ENCODE assay signal across 13 cellular contexts in the genomic region with DNA sequence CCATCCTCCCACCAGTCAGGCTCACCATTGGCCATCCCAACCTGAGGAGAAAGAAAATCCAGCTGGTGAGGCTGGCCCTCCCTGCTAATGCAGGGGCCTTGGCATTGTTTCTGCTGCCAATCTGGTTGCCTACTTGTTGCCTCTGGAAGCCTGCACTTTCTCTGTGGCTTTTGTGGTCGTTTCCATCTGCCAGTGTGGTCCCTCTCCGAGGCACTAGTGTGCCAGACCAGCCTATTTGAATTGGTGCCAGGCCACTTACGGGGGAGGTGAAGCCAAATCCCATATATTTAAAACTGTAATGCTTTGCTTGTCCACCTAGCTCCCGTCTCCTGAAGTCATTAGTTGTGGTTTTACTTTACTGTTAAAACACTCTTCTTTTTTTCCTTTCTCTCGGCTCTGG.
DNase-seq lines count a peak whose midpoint lies in the region; ATAC-seq, FAIRE-seq and TF ChIP-seq lines count a peak whose summit lies in the region.
"Had no signal": no experiment of that assay in that cellular context is flagged by ENCODE, and none has a peak within 500 bp of the region (broad histone marks: within the 10 kb centered on the region; RNA-seq: fewer than 3 reads in every experiment).

No MANE protein-coding gene starts in this region.

- no peak for FAIRE-seq in GM12891 (lab: Jason Lieb, UNC)

- H3K4me3 ChIP-seq in DND-41 (ENCODE audit: low read depth in 1 of 2, low read length in 2 of 2) = no peak overlapping the region
- H3K4me3 ChIP-seq in SK-N-SH (ENCODE audit: low read depth in 2 of 2, low read length in 1 of 2) = 0 out of 4 replicates have a peak overlapping the region, but pooled peaks of 1 of the 2 experiments have one; percentile 2
- no peak overlapping the region for H3K4me3 ChIP-seq in mesenchymal stem cell (ENCODE audit: insufficient read depth in 1 of 2, low read depth in 1 of 2, low read length in 2 of 2)
- H3K4me3 ChIP-seq: GM23248 had no signal

- H4K20me1 ChIP-seq in DND-41 (ENCODE audit: insufficient read depth, low read length) = no peaks in the 10 kb centered on the region
- no peaks in the 10 kb centered on the region for H4K20me1 ChIP-seq in SK-N-SH (ENCODE audit: insufficient read depth)

- H3K4ac ChIP-seq in mesenchymal stem cell (ENCODE audit: low read depth in 1 of 2, low read length in 2 of 2) = no peak overlapping the region

- H2AFZ ChIP-seq in DND-41 (ENCODE audit: low read depth, low read length) (no peak overlapping the region), SK-N-SH (ENCODE audit: low read depth) (no peak overlapping the region), mesenchymal stem cell (ENCODE audit: low read depth, low read length) (no peak overlapping the region)
- H2AFZ ChIP-seq: GM23248 had no signal

- ATAC-seq in DND-41 (ENCODE audit: insufficient read depth, low read depth) (peak; percentile 39; the same call in 1 of the 3 replicates), HG02973 (IDR thresholded peaks at IDR 0.05; ENCODE audit: unreplicated experiment) (no peak), HG02678 (IDR thresholded peaks at IDR 0.05; ENCODE audit: unreplicated experiment) (no peak)

- DNase-seq in DND-41 (peak; percentile 15), NCI-H128 (lab: John Stamatoyannopoulos, UW; ENCODE audit: unreplicated experiment) (peak; percentile 92), SK-N-SH (peak; percentile 13), mesenchymal stem cell (peak; percentile 17), GM12891 (ENCODE audit: insufficient read length, low spot score) (no peak)
- DNase-seq in activated T-cell treated with anti-CD3 and anti-CD28 coated beads, Interleukin-2, amount 50 U/mL, for 48 hours = no peak
- DNase-seq: activated CD4-positive, alpha-beta T cell treated with anti-CD3 and anti-CD28 coated beads for 4 hours; activated naive CD4-positive, alpha-beta T cell treated with Interleukin-2 at 50 U/mL for 16 hours; GM23248; NCI-H510A had no signal

- peaks cover 8% of the 10 kb centered on the region for H3F3A ChIP-seq in SK-N-SH (replicated peaks; ENCODE audit: insufficient read depth)

- peak overlapping the region; percentile 58 for H4K8ac ChIP-seq in mesenchymal stem cell (ENCODE audit: low read length)

- 12% methylated on average over 5 of the region's 5 CpGs for whole genome bisulfite sequencing in SK-N-SH (ENCODE audit: low lambda C conversion rate)
- WGBS in mesenchymal stem cell = 53% methylated on average over 2 of the region's 5 CpGs

- H3K27ac ChIP-seq in DND-41 (ENCODE audit: low read length) (no peak overlapping the region), SK-N-SH (ENCODE audit: low read depth in 2 of 2, low read length in 1 of 2) (peak overlapping the region; percentile 39 to 48; a peak in 2 of 4 replicates), mesenchymal stem cell (ENCODE audit: low read length, poor library complexity, severe bottlenecking) (no peak overlapping the region)
- H3K27ac ChIP-seq: C4-2B, GM23248 had no signal

- no peak for TF ChIP-seq RAD21 in SK-N-SH (IDR thresholded peaks at IDR 0.05; ENCODE audit: low read length)

- H3K4me1 ChIP-seq in DND-41 (ENCODE audit: insufficient read depth, low read length) (no peaks in the 10 kb centered on the region), SK-N-SH (ENCODE audit: control insufficient read depth in 1 of 2, insufficient read depth in 2 of 2, low read depth in 1 of 2, low read length in 1 of 2) (peaks cover 1 to 2% of the 10 kb centered on the region in 2 experiments; a peak in 3 of 4 replicates), mesenchymal stem cell (ENCODE audit: control insufficient read depth, insufficient read depth, low read depth, low read length) (peaks cover 3% of the 10 kb centered on the region)

- peak; percentile 57 to 98; a peak in 3 of 4 replicates for TF ChIP-seq EP300 in SK-N-SH (IDR thresholded peaks at IDR 0.05; ENCODE audit: borderline replicate concordance in 1 of 2, low read depth in 1 of 2, low read length in 1 of 2)

- H2BK120ac ChIP-seq in mesenchymal stem cell (ENCODE audit: low read depth, low read length) = no peak overlapping the region

- no peak overlapping the region for H2BK5ac ChIP-seq in mesenchymal stem cell (ENCODE audit: low read depth, low read length, poor library complexity, severe bottlenecking)

- TF ChIP-seq POLR2A in GM12891 (IDR thresholded peaks at IDR 0.05; ENCODE audit: low read depth, low read length) = no peak

- H3K18ac ChIP-seq in mesenchymal stem cell (ENCODE audit: low read depth in 1 of 2, low read length in 2 of 2) = peak overlapping the region in 1 of 2 experiments; percentile 4

- H3K4me2 ChIP-seq in DND-41 (ENCODE audit: insufficient read depth, low read length) (no peak overlapping the region), SK-N-SH (peak overlapping the region; percentile 20; the same call in 1 of the 2 replicates), mesenchymal stem cell (ENCODE audit: low read length, poor library complexity, severe bottlenecking) (no peak overlapping the region)

- H3K9me3 ChIP-seq in DND-41 (ENCODE audit: insufficient read depth, low read length, severe bottlenecking) (no peaks in the 10 kb centered on the region), SK-N-SH (no peaks in the 10 kb centered on the region), mesenchymal stem cell (ENCODE audit: control insufficient read depth, low read length) (no peaks in the 10 kb centered on the region)

- H3K9ac ChIP-seq in DND-41 (ENCODE audit: low read depth, low read length) = no peak overlapping the region
- no peak overlapping the region for H3K9ac ChIP-seq in SK-N-SH
- no peak overlapping the region for H3K9ac ChIP-seq in mesenchymal stem cell (ENCODE audit: low read length)
- H3K9ac ChIP-seq: GM23248 had no signal

- no peaks in the 10 kb centered on the region for H3K79me1 ChIP-seq in mesenchymal stem cell (replicated peaks; ENCODE audit: low read length, poor library complexity, severe bottlenecking)

- H3K36me3 ChIP-seq in DND-41 (ENCODE audit: insufficient read depth, low read length) (no peaks in the 10 kb centered on the region), SK-N-SH (replicated peaks in 1 of 2; ENCODE audit: control insufficient read depth in 1 of 2, insufficient read depth in 2 of 2, low read length in 1 of 2) (no peaks in the 10 kb centered on the region), mesenchymal stem cell (ENCODE audit: control insufficient read depth in 1 of 2, insufficient read depth in 2 of 2, low read depth in 1 of 2, low read length in 2 of 2) (no peaks in the 10 kb centered on the region)

- no peak overlapping the region for H2BK15ac ChIP-seq in mesenchymal stem cell (ENCODE audit: low read depth, poor library complexity, severe bottlenecking)

- H2BK12ac ChIP-seq in mesenchymal stem cell (ENCODE audit: low read length in 2 of 2) = peak overlapping the region in 1 of 2 experiments; percentile 83

- CTCF ChIA-PET in SK-N-SH (lab: Yijun Ruan, JAX) = no interaction called here

- H3K14ac ChIP-seq in mesenchymal stem cell (ENCODE audit: low read length in 2 of 2) = peak overlapping the region in 1 of 2 experiments; percentile 96

- no peak for TF ChIP-seq CTCF in DND-41 (IDR thresholded peaks at IDR 0.05; ENCODE audit: borderline replicate concordance, extremely low read depth, low read length, poor library complexity, severe bottlenecking)
- TF ChIP-seq CTCF in SK-N-SH (IDR thresholded peaks at IDR 0.05) = no peak

- no peak overlapping the region for H4K91ac ChIP-seq in mesenchymal stem cell (ENCODE audit: low read length)

- H3K27me3 ChIP-seq in DND-41 (ENCODE audit: insufficient read depth, low read length, poor library complexity) = peaks cover 6% of the 10 kb centered on the region
- no peaks in the 10 kb centered on the region for H3K27me3 ChIP-seq in SK-N-SH (ENCODE audit: insufficient read depth)
- H3K27me3 ChIP-seq in mesenchymal stem cell (ENCODE audit: control insufficient read depth in 1 of 2, insufficient read depth in 1 of 2, low read length in 2 of 2) = no peaks in the 10 kb centered on the region

- POLR2A ChIA-PET in SK-N-SH (lab: Yijun Ruan, JAX) = no interaction called here

- no peaks in the 10 kb centered on the region for H3K9me2 ChIP-seq in SK-N-SH

- no peaks in the 10 kb centered on the region for H3K79me2 ChIP-seq in DND-41 (ENCODE audit: insufficient read depth, low read length)
- no peaks in the 10 kb centered on the region for H3K79me2 ChIP-seq in SK-N-SH (ENCODE audit: insufficient read depth)

- no peak overlapping the region for H3K23ac ChIP-seq in mesenchymal stem cell (ENCODE audit: low read length in 2 of 2)

- H2AK5ac ChIP-seq in mesenchymal stem cell (ENCODE audit: low read length, severe bottlenecking) = no peak overlapping the region

TF ChIP-seq in SK-N-SH, 30 proteins besides CTCF, POLR2A, EP300 and RAD21 (continues in another document):
- TF ChIP-seq, protein P1, sequence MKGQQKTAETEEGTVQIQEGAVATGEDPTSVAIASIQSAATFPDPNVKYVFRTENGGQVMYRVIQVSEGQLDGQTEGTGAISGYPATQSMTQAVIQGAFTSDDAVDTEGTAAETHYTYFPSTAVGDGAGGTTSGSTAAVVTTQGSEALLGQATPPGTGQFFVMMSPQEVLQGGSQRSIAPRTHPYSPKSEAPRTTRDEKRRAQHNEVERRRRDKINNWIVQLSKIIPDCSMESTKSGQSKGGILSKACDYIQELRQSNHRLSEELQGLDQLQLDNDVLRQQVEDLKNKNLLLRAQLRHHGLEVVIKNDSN (IDR thresholded peaks at IDR 0.05; ENCODE audit: borderline replicate concordance, low read depth) = 0 out of 2 replicates have a peak, but pooled peaks have one; percentile 18
- TF ChIP-seq MXI1 (IDR thresholded peaks at IDR 0.05; ENCODE audit: low read depth, low read length) (no peak), NFIC (IDR thresholded peaks at IDR 0.05; ENCODE audit: borderline replicate concordance) (peak; percentile 100), MEF2A (IDR thresholded peaks at IDR 0.05; ENCODE audit: borderline replicate concordance, low read depth) (peak; percentile 77; the same call in 1 of the 2 replicates), FOXM1 (IDR thresholded peaks at IDR 0.05; ENCODE audit: low read depth) (peak; percentile 93)

TF ChIP-seq in GM12891, 5 proteins besides CTCF, POLR2A, EP300 and RAD21:
- no peak for TF ChIP-seq SPI1 (IDR thresholded peaks at IDR 0.05; ENCODE audit: low read depth, low read length)
- TF ChIP-seq TAF1 (IDR thresholded peaks at IDR 0.05; ENCODE audit: low read depth, low read length) = no peak
- TF ChIP-seq POU2F2 (IDR thresholded peaks at IDR 0.05; ENCODE audit: low read depth, low read length) = no peak
- TF ChIP-seq PAX5 (IDR thresholded peaks at IDR 0.05; ENCODE audit: insufficient read depth, low read length, severe bottlenecking) = no peak
- no peak for TF ChIP-seq POLR2AphosphoS5 (IDR thresholded peaks at IDR 0.05; ENCODE audit: low read depth, low read length)

Comparison
In these comparisons a context has a peak if more than half of its experiments do, and no peak if none do; other contexts are left out.
1. DNase-seq: peak in DND-41 (single experiment), NCI-H128 (single experiment), SK-N-SH (single experiment) and mesenchymal stem cell (single experiment); none in activated T-cell treated with anti-CD3 and anti-CD28 coated beads, Interleukin-2, amount 50 U/mL, for 48 hours (0 of 2) and GM12891 (single experiment).
2. H3K27ac ChIP-seq: peak in SK-N-SH (2 of 2); none in DND-41 (single experiment) and mesenchymal stem cell (single experiment).